In the genomic region with DNA sequence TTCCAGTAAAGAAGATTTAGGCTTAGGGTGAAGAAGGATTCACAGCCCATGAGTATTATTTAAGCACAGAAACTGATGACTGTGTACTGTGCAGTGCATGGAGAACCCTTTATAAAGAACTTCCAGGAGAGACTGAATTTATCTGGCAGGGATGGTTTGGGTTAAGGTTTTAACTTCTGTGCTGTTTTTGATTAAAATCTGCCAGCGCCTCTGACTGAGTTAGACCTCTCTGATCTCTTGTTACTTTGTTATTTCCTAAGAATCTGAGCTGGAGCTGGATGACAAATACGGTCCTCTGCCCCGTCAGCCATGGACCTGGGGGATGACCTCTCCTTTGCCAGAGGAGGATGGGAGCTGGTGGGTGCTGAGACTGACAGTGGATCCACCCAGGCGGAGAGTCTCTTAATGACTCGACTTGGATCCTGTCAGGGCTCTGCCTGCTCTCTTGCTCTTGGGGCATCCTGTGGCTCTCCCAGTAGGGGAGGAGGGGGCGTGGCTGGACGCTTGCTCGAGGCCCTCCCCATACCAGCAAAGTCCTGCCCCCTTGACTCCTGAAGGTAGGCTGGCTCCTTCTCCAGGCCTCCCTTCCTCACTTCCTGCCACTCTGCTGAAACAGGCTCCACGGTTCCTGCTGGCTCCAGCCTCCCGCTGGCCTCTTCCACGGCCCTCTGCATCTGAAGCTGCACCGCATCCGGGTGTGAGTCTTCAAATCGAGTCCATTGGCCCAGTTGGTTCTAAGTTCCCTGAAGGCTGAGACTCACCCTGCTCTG, we compare ENCODE assay signal across 8 cellular contexts. TPM values are rescaled to one million over a fixed set of nuclear protein-coding genes. Genes with fewer than 3 reads are reported as not detected.
DNase-seq lines count a peak whose midpoint lies in the region; ATAC-seq and TF ChIP-seq lines count a peak whose summit lies in the region.

No MANE protein-coding gene starts in this region.

- H3K4me1 ChIP-seq in esophagus muscularis mucosa, result peaks cover 31 to 49% (median 42%) of the 10 kb centered on the region in 4 donors
- peaks cover 9% of the 10 kb centered on the region for H3K4me1 ChIP-seq in neuron (ENCODE audit: insufficient read depth, low read length)

- ATAC-seq in GM18511 (IDR thresholded peaks at IDR 0.05; ENCODE audit: unreplicated experiment), result no peak
- no peak for ATAC-seq in stimulated activated naive CD8-positive, alpha-beta T cell treated with anti-CD3 and anti-CD28 coated beads, Interleukin-15, Interleukin-2, amounts not matched to agents 100 U/mL and 50 U/mL, for 24 hours

- peak overlapping the region; percentile 3 for H2AFZ ChIP-seq in neuron (ENCODE audit: low read depth, low read length)

- TF ChIP-seq CTCF in esophagus muscularis mucosa (IDR thresholded peaks at IDR 0.05), result no peak

- 66% methylated on average over 10 of the region's 14 CpGs for WGBS in esophagus muscularis mucosa

- H3K36me3 ChIP-seq in esophagus muscularis mucosa (no peaks in the 10 kb centered on the region), neuron (ENCODE audit: insufficient read depth, low read length) (no peaks in the 10 kb centered on the region)

- intact Hi-C loops in esophagus muscularis mucosa (cut with DNase I), result no loop called here

- TF ChIP-seq POLR2A in esophagus muscularis mucosa (IDR thresholded peaks at IDR 0.05; ENCODE audit: low read depth), result no peak

- TF ChIP-seq EP300 in esophagus muscularis mucosa (IDR thresholded peaks at IDR 0.05), result no peak

- H3K27ac ChIP-seq in esophagus muscularis mucosa (replicated peaks in 1 of 4), result peak overlapping the region; percentile 52 to 66 (median 56)

- DNase-seq in D341Med (ENCODE audit: low spot score) (peak; percentile 47), NCI-H345 (lab: John Stamatoyannopoulos, UW) (peak; percentile 51), esophagus muscularis mucosa (ENCODE audit: extremely low spot score) (no peak), NCI-H446 (lab: John Stamatoyannopoulos, UW) (no peak)
- no peak for DNase-seq in activated CD4-positive, CD25-positive, alpha-beta regulatory T cell (lab: John Stamatoyannopoulos, UW)
- DNase-seq in stimulated activated naive CD8-positive, alpha-beta T cell treated with anti-CD3 and anti-CD28 coated beads, Interleukin-15, Interleukin-2, amounts not matched to agents 100 U/mL and 50 U/mL, for 24 hours, result no peak

- no peaks in the 10 kb centered on the region for H3K27me3 ChIP-seq in esophagus muscularis mucosa
- no peaks in the 10 kb centered on the region for H3K27me3 ChIP-seq in neuron (ENCODE audit: insufficient read depth, low read length)

- no peak overlapping the region for H3K4me3 ChIP-seq in esophagus muscularis mucosa
- no peak overlapping the region for H3K4me3 ChIP-seq in neuron (ENCODE audit: low read length)

- no peaks in the 10 kb centered on the region for H3K9me3 ChIP-seq in esophagus muscularis mucosa
- H3K9me3 ChIP-seq in neuron (ENCODE audit: low read length), result no peaks in the 10 kb centered on the region

RNA-seq across cellular contexts. Expression of gene MAP3K14, which starts 24.8 kb away (rescaled TPM):
- 10 to 100 TPM in 3 of 4 donors, 1 to 10 TPM in 1; 7.8 to 26.5 (median 10.6) TPM for total RNA-seq in esophagus muscularis mucosa

Comparison
In these comparisons a context has a peak if more than half of its experiments do, and no peak if none do; other contexts are left out.
1. DNase-seq: peak in D341Med (single experiment) and NCI-H345 (single experiment); none in esophagus muscularis mucosa (single experiment), activated CD4-positive, CD25-positive, alpha-beta regulatory T cell (0 of 4), stimulated activated naive CD8-positive, alpha-beta T cell treated with anti-CD3 and anti-CD28 coated beads, Interleukin-15, Interleukin-2, amounts not matched to agents 100 U/mL and 50 U/mL, for 24 hours (single experiment) and NCI-H446 (0 of 2).